In the genomic region with DNA sequence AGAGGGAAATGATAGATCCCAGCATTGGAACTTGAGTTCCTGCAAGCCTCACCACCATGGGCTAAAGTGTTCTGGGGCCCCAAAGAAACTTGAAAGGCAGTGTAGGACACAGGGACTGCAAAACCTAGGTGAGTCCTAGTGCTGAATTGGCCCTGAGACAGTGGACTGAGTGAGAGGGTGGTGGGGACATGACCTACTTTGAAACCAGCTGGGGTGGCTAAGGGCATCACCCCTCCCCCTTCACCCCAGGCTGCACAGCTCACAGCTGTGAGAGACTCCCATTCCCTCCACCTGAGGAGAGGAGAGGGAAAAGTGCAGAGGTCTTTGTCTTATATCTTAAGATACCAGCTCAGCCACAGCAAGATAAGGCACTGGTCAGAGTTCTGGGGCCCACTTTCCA, we compare ENCODE assay signal across 15 cellular contexts.
"Had no signal": no experiment of that assay in that cellular context is flagged by ENCODE, and none has a peak within 500 bp of the region (broad histone marks: within the 10 kb centered on the region; RNA-seq: fewer than 3 reads in every experiment).

No MANE protein-coding gene starts in this region.

- H3K27me3 Mint-ChIP-seq: activated CD4-positive, alpha-beta T cell treated with anti-CD3 and anti-CD28 coated beads, Interleukin-2, amount 10 ng/mL, durations not matched to agents 24 days and 14 days; natural killer cell treated with Interleukin-12 subunit alpha and Interleukin-12 subunit beta and Interleukin-15 and Interleukin-18, amount 100 ng/mL, for 72 hours had no signal

- ATAC-seq: natural killer cell treated with Interleukin-12 subunit alpha and Interleukin-12 subunit beta and Interleukin-15 and Interleukin-18, amount 100 ng/mL, for 72 hours had no signal

- DNase-seq: activated CD4-positive, alpha-beta T cell treated with anti-CD3 and anti-CD28 coated beads, Interleukin-2, amount 10 ng/mL, durations not matched to agents 24 days and 14 days; activated CD4-positive, CD25-positive, alpha-beta regulatory T cell; activated CD8-positive, alpha-beta memory T cell treated with anti-CD3 and anti-CD28 coated beads for 24 hours; activated naive CD4-positive, alpha-beta T cell treated with anti-CD3 and anti-CD28 coated beads for 36 hours; esophagus squamous epithelium; hypothalamus; nucleus accumbens; posterior cingulate gyrus; retina; stimulated activated CD4-positive, alpha-beta T cell treated with anti-CD3 and anti-CD28 coated beads, Interleukin-4, amount 100 ng/mL, for 24 hours; stimulated activated naive CD4-positive, alpha-beta T cell treated with Interleukin-2 at 50 U/mL for 16 hours; substantia nigra; transverse colon had no signal

- H3K27ac Mint-ChIP-seq: activated CD4-positive, alpha-beta T cell treated with anti-CD3 and anti-CD28 coated beads, Interleukin-2, amount 10 ng/mL, durations not matched to agents 24 days and 14 days; activated naive CD4-positive, alpha-beta T cell treated with anti-CD3 and anti-CD28 coated beads for 36 hours; activated T-helper 2 cell treated with anti-CD3 and anti-CD28 coated beads, Interferon-gamma antibody, Interleukin-2, Interleukin-4, amounts not matched to agents 10 μg/mL and 5 μg/mL and 100 μg/mL, durations not matched to agents 14 hours and 24 hours and 36 hours; natural killer cell treated with Interleukin-12 subunit alpha and Interleukin-12 subunit beta and Interleukin-15 and Interleukin-18, amount 100 ng/mL, for 72 hours had no signal

- H3K27ac ChIP-seq: esophagus squamous epithelium, transverse colon had no signal

- H3K4me1 Mint-ChIP-seq: activated CD4-positive, alpha-beta T cell treated with anti-CD3 and anti-CD28 coated beads, Interleukin-2, amount 10 ng/mL, durations not matched to agents 24 days and 14 days had no signal

- H3K27me3 ChIP-seq: esophagus squamous epithelium, transverse colon had no signal

- H3K4me3 Mint-ChIP-seq: activated CD4-positive, alpha-beta T cell treated with anti-CD3 and anti-CD28 coated beads, Interleukin-2, amount 10 ng/mL, durations not matched to agents 24 days and 14 days; activated naive CD4-positive, alpha-beta T cell treated with anti-CD3 and anti-CD28 coated beads for 36 hours; natural killer cell treated with Interleukin-12 subunit alpha and Interleukin-12 subunit beta and Interleukin-15 and Interleukin-18, amount 100 ng/mL, for 72 hours had no signal
